1 cellular context compared by ENCODE assay signal in genomic region chr7:120272261-120272895, GRCh38.
TF ChIP-seq lines count a peak whose summit lies in the region.

No MANE protein-coding gene starts in this region.

TF ChIP-seq in GM12878, 131 proteins besides CTCF, POLR2A, EP300 and RAD21 (continued from another document):
- TF ChIP-seq MEF2B (IDR thresholded peaks at IDR 0.05; ENCODE audit: partially characterized antibody, poor library complexity, severe bottlenecking) (peak; percentile 15), RUNX3 (IDR thresholded peaks at IDR 0.05; ENCODE audit: low read length) (no peak; the same call in 1 of the 2 replicates), ELK1 (IDR thresholded peaks at IDR 0.05; ENCODE audit: low read depth, low read length) (0 out of 2 replicates have a peak, but pooled peaks have one; percentile 33), WRNIP1 (IDR thresholded peaks at IDR 0.05; ENCODE audit: borderline replicate concordance, low read depth, low read length) (no peak), KAT2A (conservative IDR thresholded peaks at IDR 0.05; ENCODE audit: control insufficient read depth, low read depth, low read length) (no peak), TCF7 (IDR thresholded peaks at IDR 0.05; ENCODE audit: borderline replicate concordance) (no peak), DPF2 (IDR thresholded peaks at IDR 0.05) (0 out of 2 replicates have a peak, but pooled peaks have one; percentile 22), FOXM1 (IDR thresholded peaks at IDR 0.05; ENCODE audit: low read depth, low read length) (peak; percentile 43; the same call in 1 of the 2 replicates), SMC3 (IDR thresholded peaks at IDR 0.05; ENCODE audit: borderline replicate concordance, low read length) (peak; percentile 63; the same call in 1 of the 2 replicates), NR2C2 (IDR thresholded peaks at IDR 0.05; ENCODE audit: borderline replicate concordance, control insufficient read depth, insufficient read length, low read depth) (no peak), RCOR1 (conservative IDR thresholded peaks at IDR 0.05; ENCODE audit: low read depth, low read length) (peak; percentile 79; the same call in 1 of the 2 replicates), SMAD5 (IDR thresholded peaks at IDR 0.05; ENCODE audit: low read depth) (no peak), NFIC (IDR thresholded peaks at IDR 0.05; ENCODE audit: low read depth, low read length) (0 out of 2 replicates have a peak, but pooled peaks have one; percentile 16), MLLT1 (IDR thresholded peaks at IDR 0.05) (0 out of 2 replicates have a peak, but pooled peaks have one; percentile 16), SKIL (IDR thresholded peaks at IDR 0.05; ENCODE audit: low read depth, poor library complexity, severe bottlenecking) (peak; percentile 53), ZZZ3 (IDR thresholded peaks at IDR 0.05; ENCODE audit: control insufficient read depth, insufficient read length, low read depth) (no peak), PAX8 (IDR thresholded peaks at IDR 0.05) (no peak)
